Comparison of ENCODE assay signal across 34 cellular contexts in genomic region chr10:45201271-45201670, GRCh38.
"Had no signal": no experiment of that assay in that cellular context is flagged by ENCODE, and none has a peak within 500 bp of the region (broad histone marks: within the 10 kb centered on the region; RNA-seq: fewer than 3 reads in every experiment).

No MANE protein-coding gene starts in this region.

- ATAC-seq: activated naive CD4-positive, alpha-beta T cell treated with anti-CD3 and anti-CD28 coated beads, Interleukin-2, amount 50 U/mL, for 72 hours; activated naive CD8-positive, alpha-beta T cell treated with anti-CD3 and anti-CD28 coated beads, Interleukin-2, amount 50 U/mL, for 24 hours; activated T-cell treated with anti-CD3 and anti-CD28 coated beads, Interleukin-2, amount 50 U/mL, for 4 hours; activated T-cell treated with anti-CD3 and anti-CD28 coated beads, Interleukin-2, amount 50 U/mL, for 72 hours; activated T-helper 17 cell treated with anti-CD3 and anti-CD28 coated beads, Interleukin-2, amount 50 U/mL, for 72 hours; body of pancreas had no signal

- DNase-seq: activated effector memory CD4-positive, alpha-beta T cell treated with anti-CD3 and anti-CD28 coated beads, Interleukin-2, amount 50 U/mL, for 16 hours; activated effector memory CD4-positive, alpha-beta T cell treated with Interleukin-2 at 50 U/mL for 16 hours; activated gamma-delta T cell; activated gamma-delta T cell treated with Interleukin-2 at 50 U/mL for 16 hours; activated naive CD4-positive, alpha-beta T cell; activated naive CD4-positive, alpha-beta T cell treated with anti-CD3 and anti-CD28 coated beads for 36 hours; activated naive CD4-positive, alpha-beta T cell treated with anti-CD3 and anti-CD28 coated beads, Interleukin-2, amount 10 ng/mL, durations not matched to agents 7 days and 5 days; activated naive CD4-positive, alpha-beta T cell treated with anti-CD3 and anti-CD28 coated beads, Interleukin-2, amount 50 U/mL, for 16 hours; activated naive CD4-positive, alpha-beta T cell treated with Interleukin-2 at 50 U/mL for 16 hours; activated naive CD8-positive, alpha-beta T cell treated with anti-CD3 and anti-CD28 coated beads for 36 hours; activated naive CD8-positive, alpha-beta T cell treated with anti-CD3 and anti-CD28 coated beads, Interleukin-2, amount 10 ng/mL, durations not matched to agents 7 days and 5 days; activated naive CD8-positive, alpha-beta T cell treated with anti-CD3 and anti-CD28 coated beads, Interleukin-2, amount 50 U/mL, for 24 hours; activated T-cell treated with anti-CD3 and anti-CD28 coated beads, Interleukin-2, amount 50 U/mL, for 1 hour; activated T-cell treated with anti-CD3 and anti-CD28 coated beads, Interleukin-2, amount 50 U/mL, for 24 hours; activated T-cell treated with anti-CD3 and anti-CD28 coated beads, Interleukin-2, amount 50 U/mL, for 4 hours; activated T-cell treated with anti-CD3 and anti-CD28 coated beads, Interleukin-2, amount 50 U/mL, for 48 hours; activated T-cell treated with anti-CD3 and anti-CD28 coated beads, Interleukin-2, amount 50 U/mL, for 72 hours; adrenal gland; amniotic stem cell; amygdala; anterior cingulate cortex; aorta; body of pancreas; brain microvascular endothelial cell; caudate nucleus; central memory CD4-positive, alpha-beta T cell; cerebellar nuclear complex had no signal

- H3K4me1 ChIP-seq: adrenal gland, ascending aorta, body of pancreas, breast epithelium had no signal

- H3K9me3 ChIP-seq: adrenal gland, ascending aorta, body of pancreas had no signal

- H3K27ac ChIP-seq: adrenal gland, ascending aorta, body of pancreas, brain microvascular endothelial cell, breast epithelium, cardiac muscle cell had no signal

- H3K4me3 ChIP-seq: adrenal gland, ascending aorta, body of pancreas, breast epithelium, cardiac muscle cell had no signal

- H3K27me3 ChIP-seq: ascending aorta, body of pancreas, brain microvascular endothelial cell, cardiac muscle cell had no signal

- FAIRE-seq: astrocyte, bronchial epithelial cell had no signal

- H3K36me3 ChIP-seq: adrenal gland, ascending aorta, brain microvascular endothelial cell, breast epithelium, cardiac muscle cell had no signal
